Comparison of ENCODE assay signal across 8 cellular contexts in genomic region chr14:69475194-69475818, GRCh38. TPM values are rescaled to one million over a fixed set of nuclear protein-coding genes. Genes with fewer than 3 reads are reported as not detected.
DNase-seq lines count a peak whose midpoint lies in the region; ATAC-seq lines count a peak whose summit lies in the region.

No MANE protein-coding gene starts in this region.

- no peak overlapping the region for H2BK120ac ChIP-seq in neuronal stem cell (ENCODE audit: low read depth, low read length)

- H2BK15ac ChIP-seq in neuronal stem cell (ENCODE audit: low read length), result no peak overlapping the region

- H3K27me3 ChIP-seq in neuronal stem cell (ENCODE audit: control insufficient read depth in 3 of 3, insufficient read depth in 3 of 3, low read depth in 1 of 3, low read length in 3 of 3), result peaks cover 0 to 12% (median 0%) of the 10 kb centered on the region in 3 experiments

- H3K23ac ChIP-seq in neuronal stem cell (ENCODE audit: low read depth, low read length, poor library complexity), result no peak overlapping the region

- H3K18ac ChIP-seq in neuronal stem cell (ENCODE audit: low read length), result no peak overlapping the region

- H4K8ac ChIP-seq in neuronal stem cell (ENCODE audit: low read depth, low read length), result peak overlapping the region; percentile 8

- peaks cover 2% of the 10 kb centered on the region for H3K79me1 ChIP-seq in neuronal stem cell (ENCODE audit: low read depth, low read length)

- no peak overlapping the region for H3K27ac ChIP-seq in neuronal stem cell (replicated peaks; ENCODE audit: low read length)

- H3K36me3 ChIP-seq in neuronal stem cell (replicated peaks in 1 of 2; ENCODE audit: control insufficient read depth in 2 of 2, insufficient read depth in 2 of 2, low read length in 2 of 2), result no peaks in the 10 kb centered on the region

- peak overlapping the region; percentile 44 for H2AK5ac ChIP-seq in neuronal stem cell (ENCODE audit: low read depth, low read length)

- H4K91ac ChIP-seq in neuronal stem cell (ENCODE audit: low read depth, low read length, poor library complexity), result no peak overlapping the region

- DNase-seq in NCI-H82 (lab: John Stamatoyannopoulos, UW), result peak; percentile 54
- no peak for DNase-seq in NCI-H82 treated with DMSO at 0.1 percent for 48 hours (lab: John Stamatoyannopoulos, UW; ENCODE audit: unreplicated experiment)
- peak; percentile 52 for DNase-seq in NAMALWA (ENCODE audit: low spot score)
- DNase-seq in astrocyte of the hippocampus (ENCODE audit: low read depth, low spot score), result peak; percentile 28
- DNase-seq in neuronal stem cell (ENCODE audit: low spot score), result no peak
- DNase-seq in cerebellar nuclear complex (lab: John Stamatoyannopoulos, UW), result no peak

- H3K14ac ChIP-seq in neuronal stem cell (ENCODE audit: low read length), result no peak overlapping the region

- no peak overlapping the region for H3K4me3 ChIP-seq in neuronal stem cell (ENCODE audit: low read length in 2 of 2)

- no peak overlapping the region for H3K4me2 ChIP-seq in neuronal stem cell (ENCODE audit: insufficient read depth, low read length, poor library complexity, severe bottlenecking)

- H3K4me1 ChIP-seq in neuronal stem cell (ENCODE audit: control insufficient read depth in 2 of 2, insufficient read depth in 1 of 2, low read depth in 1 of 2, low read length in 2 of 2), result no peaks in the 10 kb centered on the region

- no peak overlapping the region for H3K9ac ChIP-seq in neuronal stem cell (ENCODE audit: low read depth, low read length, poor library complexity)

- H3K4ac ChIP-seq in neuronal stem cell (ENCODE audit: low read length), result no peak overlapping the region

- ATAC-seq in HG02642 (IDR thresholded peaks at IDR 0.05; ENCODE audit: poor library complexity, unreplicated experiment) (no peak), GM18861 (IDR thresholded peaks at IDR 0.05; ENCODE audit: unreplicated experiment) (no peak)

- no CpG with 5 or more reads among the region's 8 CpGs for WGBS in neuronal stem cell (ENCODE audit: extremely low coverage in 2 of 2, insufficient read length in 2 of 2, insufficient replicate concordance in 1 of 2), 2 donors

- H3K9me3 ChIP-seq in neuronal stem cell (replicated peaks in 1 of 2; ENCODE audit: control insufficient read depth in 2 of 2, insufficient read depth in 1 of 2, low read depth in 1 of 2, low read length in 2 of 2), result no peaks in the 10 kb centered on the region

- H2AFZ ChIP-seq in neuronal stem cell (ENCODE audit: low read length), result no peak overlapping the region

- H2BK5ac ChIP-seq in neuronal stem cell (ENCODE audit: low read length), result no peak overlapping the region

- no peak overlapping the region for H2BK12ac ChIP-seq in neuronal stem cell (ENCODE audit: low read length)

RNA-seq across cellular contexts. Expression of gene PLEKHD1, which starts 9.2 kb away (rescaled TPM):
- 0.08 TPM for polyA plus RNA-seq in neuronal stem cell (2013, experiment 1 of 2)
- polyA plus RNA-seq in neuronal stem cell (2013, experiment 2 of 2), result 0.08 TPM

Comparison
In these comparisons a context has a peak if more than half of its experiments do, and no peak if none do; other contexts are left out.
1. DNase-seq: peak in NCI-H82 (single experiment), NAMALWA (single experiment) and astrocyte of the hippocampus (single experiment); none in NCI-H82 treated with DMSO at 0.1 percent for 48 hours (single experiment), neuronal stem cell (single experiment) and cerebellar nuclear complex (0 of 2).